Comparison of ENCODE assay signal across 19 cellular contexts in genomic region chr9:113651896-113652295, GRCh38.
"Had no signal": no experiment of that assay in that cellular context is flagged by ENCODE, and none has a peak within 500 bp of the region (broad histone marks: within the 10 kb centered on the region; RNA-seq: fewer than 3 reads in every experiment).

No MANE protein-coding gene starts in this region.

- H3K9me3 ChIP-seq: prostate gland had no signal

- H3K36me3 ChIP-seq: prostate gland had no signal

- H3K4me3 ChIP-seq: coronary artery, lung, prostate gland, smooth muscle cell had no signal

- H3K27ac Mint-ChIP-seq: activated B cell treated with CpG ODN at 0.5 μM for 24 hours; activated naive CD4-positive, alpha-beta T cell treated with anti-CD3 and anti-CD28 coated beads, Interleukin-2, amount 10 ng/mL, durations not matched to agents 7 days and 5 days; activated naive CD8-positive, alpha-beta T cell treated with anti-CD3 and anti-CD28 coated beads, Interleukin-2, amount 50 U/mL, for 24 hours had no signal

- H3K4me3 Mint-ChIP-seq: activated B cell treated with CpG ODN at 0.5 μM for 24 hours; activated naive CD4-positive, alpha-beta T cell treated with anti-CD3 and anti-CD28 coated beads, Interleukin-2, amount 10 ng/mL, durations not matched to agents 7 days and 5 days; activated naive CD8-positive, alpha-beta T cell treated with anti-CD3 and anti-CD28 coated beads, Interleukin-2, amount 50 U/mL, for 24 hours; brain had no signal

- ATAC-seq: activated naive CD8-positive, alpha-beta T cell treated with anti-CD3 and anti-CD28 coated beads, Interleukin-2, amount 50 U/mL, for 24 hours; right cardiac atrium had no signal

- H3K36me3 Mint-ChIP-seq: activated naive CD4-positive, alpha-beta T cell treated with anti-CD3 and anti-CD28 coated beads, Interleukin-2, amount 10 ng/mL, durations not matched to agents 7 days and 5 days; brain had no signal

- H3K27ac ChIP-seq: coronary artery, prostate gland had no signal

- H3K4me1 ChIP-seq: prostate gland had no signal

- H3K4me1 Mint-ChIP-seq: activated B cell treated with CpG ODN at 0.5 μM for 24 hours had no signal

- DNase-seq: activated B cell treated with CpG ODN at 0.5 μM for 24 hours; activated CD4-positive, alpha-beta T cell treated with anti-CD3 and anti-CD28 coated beads for 4 hours; activated naive CD4-positive, alpha-beta T cell treated with anti-CD3 and anti-CD28 coated beads, Interleukin-2, amount 10 ng/mL, durations not matched to agents 7 days and 5 days; activated naive CD8-positive, alpha-beta T cell treated with anti-CD3 and anti-CD28 coated beads, Interleukin-2, amount 50 U/mL, for 24 hours; anterior cingulate cortex; caudate nucleus; erythroblast; foreskin melanocyte; glutamatergic neuron; hippocampal formation; right cardiac atrium; stimulated activated CD4-positive, alpha-beta T cell treated with anti-CD3 and anti-CD28 coated beads, Interleukin-4, amount 100 ng/mL, for 24 hours; stimulated activated naive CD4-positive, alpha-beta T cell; SW 1271 had no signal

- H3K9me3 Mint-ChIP-seq: activated B cell treated with CpG ODN at 0.5 μM for 24 hours; activated naive CD4-positive, alpha-beta T cell treated with anti-CD3 and anti-CD28 coated beads, Interleukin-2, amount 10 ng/mL, durations not matched to agents 7 days and 5 days; activated naive CD8-positive, alpha-beta T cell treated with anti-CD3 and anti-CD28 coated beads, Interleukin-2, amount 50 U/mL, for 24 hours had no signal

- H3K27me3 Mint-ChIP-seq: activated naive CD8-positive, alpha-beta T cell treated with anti-CD3 and anti-CD28 coated beads, Interleukin-2, amount 50 U/mL, for 24 hours had no signal
